Comparison of ENCODE assay signal across 29 cellular contexts in genomic region chr20:22418738-22419137, GRCh38.
"Had no signal": no experiment of that assay in that cellular context is flagged by ENCODE, and none has a peak within 500 bp of the region (broad histone marks: within the 10 kb centered on the region; RNA-seq: fewer than 3 reads in every experiment).

No MANE protein-coding gene starts in this region.

- H3K9me3 ChIP-seq: ascending aorta, SJCRH30 had no signal

- H3K4me3 Mint-ChIP-seq: activated CD4-positive, alpha-beta T cell treated with anti-CD3 and anti-CD28 coated beads, Interleukin-2, amount 10 ng/mL, durations not matched to agents 24 days and 14 days; activated CD8-positive, alpha-beta T cell treated with anti-CD3 and anti-CD28 coated beads, Interleukin-2, amount 10 ng/mL, durations not matched to agents 7 days and 5 days; activated naive CD4-positive, alpha-beta T cell treated with anti-CD3 and anti-CD28 coated beads, Interleukin-2, amount 50 U/mL, for 24 hours; activated naive CD8-positive, alpha-beta T cell treated with anti-CD3 and anti-CD28 coated beads, Interleukin-2, amount 10 ng/mL, durations not matched to agents 7 days and 5 days; activated T-cell treated with anti-CD3 and anti-CD28 coated beads, Interleukin-2, amount 50 U/mL, for 24 hours had no signal

- H3K4me3 ChIP-seq: ascending aorta, PC-9, SJCRH30, SK-N-MC had no signal

- H2AFZ ChIP-seq: PC-9 had no signal

- H3K36me3 ChIP-seq: ascending aorta, SJCRH30 had no signal

- H3K27me3 ChIP-seq: ascending aorta, SJCRH30 had no signal

- FAIRE-seq: RCC 7860, TTC549 had no signal

- H3K27ac Mint-ChIP-seq: activated CD4-positive, alpha-beta T cell treated with anti-CD3 and anti-CD28 coated beads, Interleukin-2, amount 10 ng/mL, durations not matched to agents 24 days and 14 days; activated CD8-positive, alpha-beta T cell treated with anti-CD3 and anti-CD28 coated beads, Interleukin-2, amount 10 ng/mL, durations not matched to agents 7 days and 5 days; activated naive CD4-positive, alpha-beta T cell treated with anti-CD3 and anti-CD28 coated beads, Interleukin-2, amount 50 U/mL, for 24 hours; activated naive CD8-positive, alpha-beta T cell treated with anti-CD3 and anti-CD28 coated beads, Interleukin-2, amount 10 ng/mL, durations not matched to agents 7 days and 5 days; activated T-cell treated with anti-CD3 and anti-CD28 coated beads, Interleukin-2, amount 50 U/mL, for 24 hours; activated T-helper 2 cell treated with anti-CD3 and anti-CD28 coated beads, Interferon-gamma antibody, Interleukin-2, Interleukin-4, amounts not matched to agents 10 μg/mL and 5 μg/mL and 100 μg/mL, durations not matched to agents 14 hours and 24 hours and 36 hours had no signal

- H3K4me1 Mint-ChIP-seq: activated CD4-positive, alpha-beta T cell treated with anti-CD3 and anti-CD28 coated beads, Interleukin-2, amount 10 ng/mL, durations not matched to agents 24 days and 14 days; activated naive CD4-positive, alpha-beta T cell treated with anti-CD3 and anti-CD28 coated beads, Interleukin-2, amount 50 U/mL, for 24 hours; activated naive CD8-positive, alpha-beta T cell treated with anti-CD3 and anti-CD28 coated beads, Interleukin-2, amount 10 ng/mL, durations not matched to agents 7 days and 5 days had no signal

- H3K4me2 ChIP-seq: KMS-11, PC-9 had no signal

- H3K9me3 Mint-ChIP-seq: activated CD4-positive, alpha-beta T cell treated with anti-CD3 and anti-CD28 coated beads, Interleukin-2, amount 10 ng/mL, durations not matched to agents 24 days and 14 days; activated naive CD4-positive, alpha-beta T cell treated with anti-CD3 and anti-CD28 coated beads, Interleukin-2, amount 50 U/mL, for 24 hours; activated T-helper 2 cell treated with anti-CD3 and anti-CD28 coated beads, Interferon-gamma antibody, Interleukin-2, Interleukin-4, amounts not matched to agents 10 μg/mL and 5 μg/mL and 100 μg/mL, durations not matched to agents 14 hours and 24 hours and 36 hours had no signal

- ATAC-seq: activated CD8-positive, alpha-beta T cell treated with anti-CD3 and anti-CD28 coated beads, Interleukin-2, amount 10 ng/mL, durations not matched to agents 7 days and 5 days had no signal

- H3K36me3 Mint-ChIP-seq: activated naive CD4-positive, alpha-beta T cell treated with anti-CD3 and anti-CD28 coated beads, Interleukin-2, amount 50 U/mL, for 24 hours; activated naive CD8-positive, alpha-beta T cell treated with anti-CD3 and anti-CD28 coated beads, Interleukin-2, amount 10 ng/mL, durations not matched to agents 7 days and 5 days had no signal

- H3K27ac ChIP-seq: ascending aorta, KMS-11, PC-9, SJCRH30, SK-N-MC had no signal

- DNase-seq: activated CD4-positive, alpha-beta T cell treated with anti-CD3 and anti-CD28 coated beads, Interleukin-2, amount 10 ng/mL, durations not matched to agents 24 days and 14 days; activated CD4-positive, alpha-beta T cell treated with anti-CD3 and anti-CD28 coated beads, Interleukin-2, amount 50 U/mL, for 48 hours; activated CD8-positive, alpha-beta T cell treated with anti-CD3 and anti-CD28 coated beads, Interleukin-2, amount 10 ng/mL, durations not matched to agents 7 days and 5 days; activated gamma-delta T cell; activated naive CD4-positive, alpha-beta T cell treated with Interleukin-2 at 50 U/mL for 16 hours; activated naive CD8-positive, alpha-beta T cell treated with anti-CD3 and anti-CD28 coated beads, Interleukin-2, amount 10 ng/mL, durations not matched to agents 7 days and 5 days; activated T-cell treated with anti-CD3 and anti-CD28 coated beads, Interleukin-2, amount 50 U/mL, for 24 hours; amygdala; central memory CD4-positive, alpha-beta T cell; NCI-H1092 treated with DMSO at 0.1 percent for 48 hours; NCI-H1417; NCI-H146; NCI-H187; NCI-H2081; NCI-H2171 treated with DMSO at 0.1 percent for 48 hours; NCI-H2227 treated with DMSO at 0.1 percent for 48 hours; NCI-H446; NCI-H510A treated with DMSO at 0.1 percent for 48 hours; NK-92 treated with Interleukin-12 subunit alpha and Interleukin-12 subunit beta, amount 100 ng/mL, for 24 hours; SHP77; SJCRH30 had no signal

- H3K9ac ChIP-seq: KMS-11 had no signal

- H3K27me3 Mint-ChIP-seq: activated CD4-positive, alpha-beta T cell treated with anti-CD3 and anti-CD28 coated beads, Interleukin-2, amount 10 ng/mL, durations not matched to agents 24 days and 14 days; activated naive CD8-positive, alpha-beta T cell treated with anti-CD3 and anti-CD28 coated beads, Interleukin-2, amount 10 ng/mL, durations not matched to agents 7 days and 5 days had no signal

- H3K4me1 ChIP-seq: ascending aorta had no signal
